Comparison of ENCODE assay signal across 8 cellular contexts in genomic region chr10:21078410-21079329, GRCh38.
DNase-seq lines count a peak whose midpoint lies in the region; ATAC-seq and TF ChIP-seq lines count a peak whose summit lies in the region.

No MANE protein-coding gene starts in this region.

- H3K4me1 ChIP-seq in PC-3 (ENCODE audit: insufficient read depth, low read length) (peaks cover 18% of the 10 kb centered on the region), suprapubic skin (peaks cover 8% of the 10 kb centered on the region)

- BruUV-seq in PC-3 (replicated peaks; lab: Mats Ljungman, UMichigan): no TSS peak

- POLR2A ChIA-PET in PC-3 (lab: Charles Lee; ENCODE audit: unreplicated experiment): interaction anchor here (0.5 kb wide), 1 partner anchor 215 kb away, joined by 3 read pairs; no protein-coding TSS in a partner anchor

- H3K4me1 Mint-ChIP-seq in chondrocyte (ENCODE audit: low read depth): peaks cover 8% of the 10 kb centered on the region

- DNase-seq in COLO668 (lab: John Stamatoyannopoulos, UW; ENCODE audit: unreplicated experiment): peak; percentile 57
- DNase-seq in GM19238 (ENCODE audit: insufficient read length, low spot score): peak; percentile 3
- DNase-seq in PC-3: peak; percentile 77
- DNase-seq in chondrocyte (ENCODE audit: low spot score): no peak
- DNase-seq in kidney tubule cell (ENCODE audit: low spot score): peak; percentile 68
- no peak for DNase-seq in suprapubic skin (ENCODE audit: low spot score in 2 of 2)
- DNase-seq in activated CD8-positive, alpha-beta memory T cell treated with anti-CD3 and anti-CD28 coated beads, Interleukin-2, amount 50 U/mL, for 48 hours: no peak

- H3K9me3 ChIP-seq in PC-3 (ENCODE audit: low read length): no peaks in the 10 kb centered on the region
- no peaks in the 10 kb centered on the region for H3K9me3 ChIP-seq in suprapubic skin

- H3K4me3 ChIP-seq in PC-3 (ENCODE audit: low read length) (no peak overlapping the region), suprapubic skin (no peak overlapping the region)

- H3K36me3 ChIP-seq in PC-3 (ENCODE audit: low read depth, low read length) (no peaks in the 10 kb centered on the region; the same call in 1 of the 2 replicates), suprapubic skin (no peaks in the 10 kb centered on the region)

- peaks cover 8% of the 10 kb centered on the region for H3K27me3 Mint-ChIP-seq in chondrocyte (ENCODE audit: low read depth)

- H3K9me3 Mint-ChIP-seq in chondrocyte (ENCODE audit: low read depth): no peaks in the 10 kb centered on the region

- peak; percentile 94 for TF ChIP-seq RAD21 in Ishikawa (IDR thresholded peaks at IDR 0.05; ENCODE audit: low read depth)

- H3K9me2 ChIP-seq in PC-3 (replicated peaks; ENCODE audit: low read length): no peaks in the 10 kb centered on the region

- intact Hi-C loops in PC-3 (cut with micrococcal nuclease): loop anchor here (1.0 to 10.0 kb wide), 4 partner anchors 144 to 416 kb away; no protein-coding TSS in a partner anchor

- H3K36me3 Mint-ChIP-seq in chondrocyte (ENCODE audit: low read depth): no peaks in the 10 kb centered on the region

- H3K27ac Mint-ChIP-seq in chondrocyte (ENCODE audit: unreplicated experiment): no peak overlapping the region

- H3K27me3 ChIP-seq in PC-3 (ENCODE audit: low read length) (no peaks in the 10 kb centered on the region), suprapubic skin (no peaks in the 10 kb centered on the region)

- no peaks in the 10 kb centered on the region for H3F3A ChIP-seq in PC-3 (ENCODE audit: low read length, unreplicated experiment)

- 0 out of 2 replicates have a peak overlapping the region, but pooled peaks have one; percentile 16 for H3K4me2 ChIP-seq in PC-3 (ENCODE audit: low read length)

- H2AFZ ChIP-seq in PC-3 (ENCODE audit: low read length): peak overlapping the region; percentile 73

- H3K79me2 ChIP-seq in PC-3 (ENCODE audit: low read length): no peaks in the 10 kb centered on the region

- H3K27ac ChIP-seq in PC-3 (ENCODE audit: low read length) (no peak overlapping the region), suprapubic skin (no peak overlapping the region)

- TF ChIP-seq CTCF in PC-3 (conservative IDR thresholded peaks at IDR 0.05; ENCODE audit: low read depth, low read length): peak; percentile 82
- peak; percentile 94 for TF ChIP-seq CTCF in chondrocyte (IDR thresholded peaks at IDR 0.05)
- TF ChIP-seq CTCF in suprapubic skin (IDR thresholded peaks at IDR 0.05): peak; percentile 44 to 66

- CTCF ChIA-PET in PC-3 (lab: Charles Lee): interaction anchor here (1.2 kb wide), 1 partner anchor 418 kb away, joined by 3 read pairs; no protein-coding TSS in a partner anchor

- ATAC-seq in PC-3: peak; percentile 75

- TF ChIP-seq POLR2A in suprapubic skin (IDR thresholded peaks at IDR 0.05): no peak

- WGBS in suprapubic skin: 52% methylated on average over 6 of the region's 6 CpGs

- H3K9ac ChIP-seq in PC-3 (ENCODE audit: low read length): no peak overlapping the region

- H4K20me1 ChIP-seq in PC-3 (ENCODE audit: low read length): no peaks in the 10 kb centered on the region

- no peak overlapping the region for H3K4me3 Mint-ChIP-seq in chondrocyte (ENCODE audit: unreplicated experiment)

- TF ChIP-seq EP300 in Ishikawa (IDR thresholded peaks at IDR 0.05; ENCODE audit: borderline replicate concordance): no peak
- TF ChIP-seq EP300 in suprapubic skin (IDR thresholded peaks at IDR 0.05): no peak

TF ChIP-seq in Ishikawa, 13 proteins besides CTCF, POLR2A, EP300 and RAD21:
- TF ChIP-seq MAX (IDR thresholded peaks at IDR 0.05) (peak; percentile 84), TEAD4 (IDR thresholded peaks at IDR 0.05) (no peak), USF1 (IDR thresholded peaks at IDR 0.05) (no peak), TAF1 (IDR thresholded peaks at IDR 0.05; ENCODE audit: low read depth) (no peak), NFIC (IDR thresholded peaks at IDR 0.05) (no peak), ZBTB7A (IDR thresholded peaks at IDR 0.05; ENCODE audit: low read depth) (no peak)

Comparison
In these comparisons a context has a peak if more than half of its experiments do, and no peak if none do; other contexts are left out.
1. DNase-seq: peak in COLO668 (single experiment), GM19238 (single experiment), PC-3 (single experiment) and kidney tubule cell (single experiment); none in chondrocyte (single experiment), suprapubic skin (0 of 2) and activated CD8-positive, alpha-beta memory T cell treated with anti-CD3 and anti-CD28 coated beads, Interleukin-2, amount 50 U/mL, for 48 hours (single experiment).
2. Peak in every context shown above with its lines, with median percentiles within 50 percentile points of each other: CTCF ChIP-seq.